20 cellular contexts compared by ENCODE assay signal in genomic region chr21:40563845-40564717, GRCh38.
"Had no signal": no experiment of that assay in that cellular context is flagged by ENCODE, and none has a peak within 500 bp of the region (broad histone marks: within the 10 kb centered on the region; RNA-seq: fewer than 3 reads in every experiment).

No MANE protein-coding gene starts in this region.

- H3K9ac ChIP-seq: parathyroid adenoma had no signal

- H3K9me3 ChIP-seq: colonic mucosa, gastroesophageal sphincter, heart left ventricle, thyroid gland had no signal

- H3K4me1 ChIP-seq: colonic mucosa, gastroesophageal sphincter, heart left ventricle, parathyroid adenoma, thyroid gland had no signal

- H3K36me3 ChIP-seq: colonic mucosa, gastroesophageal sphincter, heart left ventricle, thyroid gland had no signal

- DNase-seq: activated CD4-positive, alpha-beta T cell treated with anti-CD3 and anti-CD28 coated beads, Interleukin-2, amount 50 U/mL, for 1 hour; activated CD8-positive, alpha-beta memory T cell treated with anti-CD3 and anti-CD28 coated beads for 24 hours; activated CD8-positive, alpha-beta memory T cell treated with anti-CD3 and anti-CD28 coated beads, Interleukin-2, amount 50 U/mL, for 48 hours; activated effector memory CD4-positive, alpha-beta T cell treated with Interleukin-2 at 50 U/mL for 16 hours; activated naive CD4-positive, alpha-beta T cell treated with anti-CD3 and anti-CD28 coated beads, Interleukin-2, amount 50 U/mL, for 16 hours; activated T-cell treated with anti-CD3 and anti-CD28 coated beads, Interleukin-2, amount 50 U/mL, for 48 hours; colonic mucosa; erythroblast; immature natural killer cell; stimulated activated CD4-positive, alpha-beta T cell treated with anti-CD3 and anti-CD28 coated beads, Interleukin-12 subunit alpha, Interleukin-12 subunit beta, amount 100 ng/mL, for 4 hours; stimulated activated CD4-positive, alpha-beta T cell treated with anti-CD3 and anti-CD28 coated beads, Interleukin-1b, Interleukin-23, amount 100 ng/mL, for 48 hours; stimulated activated CD8-positive, alpha-beta memory T cell treated with anti-CD3 and anti-CD28 coated beads, Interleukin-4, amount 100 ng/mL, for 48 hours; stimulated activated naive CD4-positive, alpha-beta T cell; T1000; thyroid gland had no signal

- H3K27me3 ChIP-seq: colonic mucosa, heart left ventricle, thyroid gland had no signal

- H3K79me2 ChIP-seq: parathyroid adenoma had no signal

- H2AFZ ChIP-seq: parathyroid adenoma had no signal

- H3K4me3 ChIP-seq: colonic mucosa, gastroesophageal sphincter, heart left ventricle, lung, thyroid gland had no signal

- ATAC-seq: activated CD4-positive, CD25-positive, alpha-beta regulatory T cell treated with anti-CD3 and anti-CD28 coated beads, Interleukin-2, amount 50 U/mL, for 24 hours; gastroesophageal sphincter had no signal

- H3K27ac ChIP-seq: colonic mucosa, gastroesophageal sphincter, heart left ventricle, parathyroid adenoma, thyroid gland had no signal
